ENCODE assay signal across 18 cellular contexts in genomic region chr9:130498918-130499698, GRCh38. TPM values are rescaled to one million over a fixed set of nuclear protein-coding genes. Genes with fewer than 3 reads are reported as not detected.
DNase-seq lines count a peak whose midpoint lies in the region; ATAC-seq, FAIRE-seq and TF ChIP-seq lines count a peak whose summit lies in the region.
"Had no signal": no experiment of that assay in that cellular context is flagged by ENCODE, and none has a peak within 500 bp of the region (broad histone marks: within the 10 kb centered on the region; RNA-seq: fewer than 3 reads in every experiment).

No MANE protein-coding gene starts in this region.

- intact Hi-C loops in left colon (cut with DNase I, micrococcal nuclease), result no loop called here

- no peaks in the 10 kb centered on the region for H3K4me1 Mint-ChIP-seq in activated T-cell treated with anti-CD3 and anti-CD28 coated beads, Interleukin-2, amount 50 U/mL, for 4 hours (ENCODE audit: low read depth)
- H3K4me1 Mint-ChIP-seq: activated naive CD4-positive, alpha-beta T cell treated with anti-CD3 and anti-CD28 coated beads, Interleukin-2, amount 10 ng/mL, durations not matched to agents 7 days and 5 days had no signal

- H3K9me3 Mint-ChIP-seq in activated T-cell treated with anti-CD3 and anti-CD28 coated beads, Interleukin-2, amount 50 U/mL, for 4 hours, result peaks cover 4% of the 10 kb centered on the region

- H3K4me3 Mint-ChIP-seq in activated T-cell treated with anti-CD3 and anti-CD28 coated beads, Interleukin-2, amount 50 U/mL, for 4 hours, result no peak overlapping the region
- H3K4me3 Mint-ChIP-seq: activated CD4-positive, alpha-beta memory T cell treated with anti-CD3 and anti-CD28 coated beads for 36 hours; activated naive CD4-positive, alpha-beta T cell treated with anti-CD3 and anti-CD28 coated beads, Interleukin-2, amount 10 ng/mL, durations not matched to agents 7 days and 5 days; nephron progenitor cell had no signal

- peak overlapping the region; percentile 94 for H3K27ac ChIP-seq in VCaP
- peak overlapping the region; percentile 69 to 74 for H3K27ac ChIP-seq in small intestine (ENCODE audit: low read depth in 1 of 2, low read length in 1 of 2)
- H3K27ac ChIP-seq: ascending aorta, SJCRH30, tibial artery had no signal

- no peaks in the 10 kb centered on the region for H3K9me3 ChIP-seq in small intestine (ENCODE audit: control insufficient read depth, low read depth)
- H3K9me3 ChIP-seq: SJCRH30 had no signal

- H3K36me3 ChIP-seq in small intestine (ENCODE audit: control insufficient read depth in 2 of 2, insufficient read depth in 2 of 2, low read length in 2 of 2), result peaks cover 0 to 5% of the 10 kb centered on the region in 2 donors

- WGBS in small intestine, 3 donors, result 52 to 71% (median 55%) methylated on average over 9 of the region's 9 CpGs

- TF ChIP-seq CTCF in VCaP (conservative IDR thresholded peaks at IDR 0.05), result no peak

- H3K4me3 ChIP-seq in small intestine (ENCODE audit: low read depth in 1 of 2, low read length in 2 of 2), result no peak overlapping the region
- H3K4me3 ChIP-seq: ascending aorta, SJCRH30, tibial artery had no signal

- H3K27me3 Mint-ChIP-seq in activated T-cell treated with anti-CD3 and anti-CD28 coated beads, Interleukin-2, amount 50 U/mL, for 4 hours (ENCODE audit: low read depth), result peaks cover 6% of the 10 kb centered on the region
- H3K27me3 Mint-ChIP-seq: activated CD4-positive, alpha-beta memory T cell treated with anti-CD3 and anti-CD28 coated beads for 36 hours had no signal

- DNase-seq in HuH-7.5 (ENCODE audit: low spot score) (peak; percentile 75), left colon (peak in 1 of 2 donors; percentile 14), small intestine (peak; percentile 56), COLO668 (lab: John Stamatoyannopoulos, UW; ENCODE audit: unreplicated experiment) (no peak), RCC 7860 (ENCODE audit: low spot score) (no peak)
- DNase-seq in activated T-cell treated with anti-CD3 and anti-CD28 coated beads, Interleukin-2, amount 50 U/mL, for 4 hours, result no peak
- DNase-seq: activated CD4-positive, alpha-beta memory T cell treated with anti-CD3 and anti-CD28 coated beads for 36 hours; activated naive CD4-positive, alpha-beta T cell treated with anti-CD3 and anti-CD28 coated beads, Interleukin-2, amount 10 ng/mL, durations not matched to agents 7 days and 5 days; cerebellar nuclear complex; effector CD4-positive, alpha-beta T cell; kidney glomerular epithelial cell; NCI-H1694; nephron progenitor cell; stimulated activated naive CD4-positive, alpha-beta T cell treated with Interleukin-2 at 50 U/mL for 16 hours; tibial artery had no signal

- H3K36me3 Mint-ChIP-seq in activated T-cell treated with anti-CD3 and anti-CD28 coated beads, Interleukin-2, amount 50 U/mL, for 4 hours (ENCODE audit: insufficient read depth), result no peaks in the 10 kb centered on the region
- H3K36me3 Mint-ChIP-seq: activated CD4-positive, alpha-beta memory T cell treated with anti-CD3 and anti-CD28 coated beads for 36 hours; activated naive CD4-positive, alpha-beta T cell treated with anti-CD3 and anti-CD28 coated beads, Interleukin-2, amount 10 ng/mL, durations not matched to agents 7 days and 5 days had no signal

- FAIRE-seq in small intestine (lab: Jason Lieb, UNC) (no peak), RCC 7860 (lab: Jason Lieb, UNC) (no peak)

- H3K4me1 ChIP-seq in small intestine (ENCODE audit: control insufficient read depth in 2 of 2, insufficient read depth in 1 of 2, low read depth in 1 of 2, low read length in 1 of 2), result peaks cover 0 to 3% of the 10 kb centered on the region in 2 donors
- H3K4me1 ChIP-seq: ascending aorta, SJCRH30, tibial artery had no signal

- ATAC-seq in left colon, result peak; percentile 15
- ATAC-seq in activated T-cell treated with anti-CD3 and anti-CD28 coated beads, Interleukin-2, amount 50 U/mL, for 4 hours, result no peak

- H3K27me3 ChIP-seq in small intestine (ENCODE audit: control insufficient read depth in 2 of 2, insufficient read depth in 2 of 2, low read length in 2 of 2), result no peaks in the 10 kb centered on the region
- H3K27me3 ChIP-seq: ascending aorta, SJCRH30, tibial artery had no signal

RNA-seq across cellular contexts. Expression of gene ASS1, which starts 54.3 kb away (rescaled TPM):
- 100 to 1,000 TPM; 264 to 515 TPM for total RNA-seq in left colon
- polyA plus RNA-seq in small intestine, result 100 to 1,000 TPM; 295 to 435 (median 381) TPM
- total RNA-seq in activated T-cell treated with anti-CD3 and anti-CD28 coated beads, Interleukin-2, amount 50 U/mL, for 4 hours, result 1 to 10 TPM; 1.4 to 2.6 (median 2.6) TPM

Comparison
In these comparisons a context has a peak if more than half of its experiments do, and no peak if none do; other contexts are left out.
1. DNase-seq: peak in HuH-7.5 (single experiment) and small intestine (single experiment); none in COLO668 (single experiment), RCC 7860 (single experiment) and activated T-cell treated with anti-CD3 and anti-CD28 coated beads, Interleukin-2, amount 50 U/mL, for 4 hours (single experiment).
2. RNA of gene ASS1, which starts 54.3 kb away (total RNA-seq): 264 to 515 TPM in left colon; 1.4 to 2.6 TPM in activated T-cell treated with anti-CD3 and anti-CD28 coated beads, Interleukin-2, amount 50 U/mL, for 4 hours; every median in the first group is over 10 times any median in the second.